In genomic region chr13:39159393-39159792, GRCh38 we compare ENCODE assay signal across 1 cellular context.
TF ChIP-seq lines count a peak whose summit lies in the region.

No MANE protein-coding gene starts in this region.

TF ChIP-seq in GM23338, 12 proteins besides CTCF, POLR2A, EP300 and RAD21:
- TF ChIP-seq ZNF462 (CRISPR knock-in tag; IDR thresholded peaks at IDR 0.05) (no peak), ETS1 (IDR thresholded peaks at IDR 0.05) (no peak), CREB1 (CRISPR knock-in tag; IDR thresholded peaks at IDR 0.05; ENCODE audit: low read depth) (no peak), ZNF114 (CRISPR knock-in tag; IDR thresholded peaks at IDR 0.05) (no peak), POLR2AphosphoS5 (IDR thresholded peaks at IDR 0.05; ENCODE audit: low read depth) (no peak)
